ENCODE assay signal across 13 cellular contexts in genomic region chr3:29757054-29757777, GRCh38.
DNase-seq lines count a peak whose midpoint lies in the region; ATAC-seq and TF ChIP-seq lines count a peak whose summit lies in the region.
"Had no signal": no experiment of that assay in that cellular context is flagged by ENCODE, and none has a peak within 500 bp of the region (broad histone marks: within the 10 kb centered on the region; RNA-seq: fewer than 3 reads in every experiment).

No MANE protein-coding gene starts in this region.

- TF ChIP-seq CTCF in SK-N-SH (IDR thresholded peaks at IDR 0.05) (no peak), foreskin keratinocyte (conservative IDR thresholded peaks at IDR 0.05) (no peak), neural progenitor cell (IDR thresholded peaks at IDR 0.05) (no peak)

- H3K4me2 ChIP-seq in SK-N-SH = peak overlapping the region; percentile 21; the same call in 1 of the 2 replicates
- H3K4me2 ChIP-seq in skeletal muscle satellite cell (ENCODE audit: low read length) = peak overlapping the region; percentile 11
- H3K4me2 ChIP-seq in neural progenitor cell = no peak overlapping the region

- TF ChIP-seq EP300 in SK-N-SH (IDR thresholded peaks at IDR 0.05; ENCODE audit: borderline replicate concordance in 1 of 2, low read depth in 1 of 2, low read length in 1 of 2) = peak in 1 of 2 experiments; percentile 50; a peak in 1 of 4 replicates

- H4K20me1 ChIP-seq in SK-N-SH (ENCODE audit: insufficient read depth) (no peaks in the 10 kb centered on the region), neural progenitor cell (ENCODE audit: low read depth) (no peaks in the 10 kb centered on the region)

- ATAC-seq in foreskin keratinocyte = peak; percentile 67
- ATAC-seq: activated CD8-positive, alpha-beta memory T cell treated with anti-CD3 and anti-CD28 coated beads, Interleukin-2, amount 10 ng/mL, durations not matched to agents 7 days and 5 days; left colon had no signal

- peaks cover 8% of the 10 kb centered on the region for H3K79me2 ChIP-seq in SK-N-SH (ENCODE audit: insufficient read depth)
- H3K79me2 ChIP-seq in neural progenitor cell (ENCODE audit: low read depth) = no peaks in the 10 kb centered on the region

- H3F3A ChIP-seq in SK-N-SH (replicated peaks; ENCODE audit: insufficient read depth) (peaks cover 21% of the 10 kb centered on the region), neural progenitor cell (ENCODE audit: low read depth) (peaks cover 4% of the 10 kb centered on the region)

- H3K36me3 ChIP-seq in SK-N-SH (replicated peaks in 1 of 2; ENCODE audit: control insufficient read depth in 1 of 2, insufficient read depth in 2 of 2, low read length in 1 of 2) (peaks cover 0 to 4% of the 10 kb centered on the region in 2 experiments), skeletal muscle satellite cell (ENCODE audit: insufficient read depth, low read length) (no peaks in the 10 kb centered on the region), neural progenitor cell (no peaks in the 10 kb centered on the region)

- H3K27me3 Mint-ChIP-seq in neural progenitor cell (ENCODE audit: insufficient read depth, low read depth) = no peaks in the 10 kb centered on the region
- H3K27me3 Mint-ChIP-seq: activated CD8-positive, alpha-beta memory T cell treated with anti-CD3 and anti-CD28 coated beads, Interleukin-2, amount 10 ng/mL, durations not matched to agents 7 days and 5 days had no signal

- no peak overlapping the region for H3K9ac ChIP-seq in SK-N-SH
- peak overlapping the region; percentile 76 for H3K9ac ChIP-seq in skeletal muscle satellite cell (ENCODE audit: low read depth, low read length)
- no peak overlapping the region for H3K9ac ChIP-seq in neural progenitor cell

- 83% methylated on average over 1 of the region's 1 CpG for WGBS in SK-N-SH (ENCODE audit: low lambda C conversion rate)

- no peak overlapping the region for H3K4me3 Mint-ChIP-seq in neural progenitor cell
- H3K4me3 Mint-ChIP-seq: activated CD8-positive, alpha-beta memory T cell treated with anti-CD3 and anti-CD28 coated beads, Interleukin-2, amount 10 ng/mL, durations not matched to agents 7 days and 5 days; T-helper 2 cell treated with Interferon-gamma antibody and Interleukin-4, amounts not matched to agents 5 μg/mL and 100 μg/mL, for 36 hours had no signal

- no peaks in the 10 kb centered on the region for H3K9me3 ChIP-seq in SK-N-SH
- no peaks in the 10 kb centered on the region for H3K9me3 ChIP-seq in skeletal muscle satellite cell (replicated peaks; ENCODE audit: low read length)
- H3K9me3 ChIP-seq in neural progenitor cell (ENCODE audit: low read depth) = no peaks in the 10 kb centered on the region

- H3K4me1 ChIP-seq in SK-N-SH (ENCODE audit: control insufficient read depth in 1 of 2, insufficient read depth in 2 of 2, low read depth in 1 of 2, low read length in 1 of 2) (peaks cover 28 to 45% of the 10 kb centered on the region in 2 experiments), foreskin keratinocyte (peaks cover 22% of the 10 kb centered on the region), skeletal muscle satellite cell (ENCODE audit: control insufficient read depth, insufficient read depth, low read length) (peaks cover 39% of the 10 kb centered on the region), neural progenitor cell (peaks cover 16% of the 10 kb centered on the region)

- H3K27ac ChIP-seq in SK-N-SH (ENCODE audit: low read depth in 2 of 2, low read length in 1 of 2) = peak overlapping the region; percentile 70 to 93
- H3K27ac ChIP-seq in foreskin keratinocyte = peak overlapping the region; percentile 68
- H3K27ac ChIP-seq in neural progenitor cell = no peak overlapping the region

- DNase-seq in HT1080 (ENCODE audit: low read depth) (peak; percentile 64), SK-N-SH (no peak), foreskin keratinocyte (peak; percentile 73 to 88), neural progenitor cell (ENCODE audit: low spot score) (no peak), NCI-H128 (lab: John Stamatoyannopoulos, UW; ENCODE audit: unreplicated experiment) (no peak), cerebellum (ENCODE audit: low spot score) (no peak)
- no peak for DNase-seq in activated effector memory CD4-positive, alpha-beta T cell treated with anti-CD3 and anti-CD28 coated beads, Interleukin-2, amount 50 U/mL, for 16 hours
- DNase-seq: activated CD8-positive, alpha-beta memory T cell treated with anti-CD3 and anti-CD28 coated beads, Interleukin-2, amount 10 ng/mL, durations not matched to agents 7 days and 5 days; left colon; NK-92 treated with Interleukin-12 subunit alpha and Interleukin-12 subunit beta, amount 100 ng/mL, for 24 hours; retina had no signal

- H3K36me3 Mint-ChIP-seq in neural progenitor cell = no peaks in the 10 kb centered on the region
- H3K36me3 Mint-ChIP-seq: activated CD8-positive, alpha-beta memory T cell treated with anti-CD3 and anti-CD28 coated beads, Interleukin-2, amount 10 ng/mL, durations not matched to agents 7 days and 5 days had no signal

- H3K27me3 ChIP-seq in SK-N-SH (ENCODE audit: insufficient read depth) = no peaks in the 10 kb centered on the region
- no peaks in the 10 kb centered on the region for H3K27me3 ChIP-seq in foreskin keratinocyte
- no peaks in the 10 kb centered on the region for H3K27me3 ChIP-seq in skeletal muscle satellite cell (ENCODE audit: control insufficient read depth, insufficient read depth, low read length)
- no peaks in the 10 kb centered on the region for H3K27me3 ChIP-seq in neural progenitor cell

- H2AFZ ChIP-seq in SK-N-SH (ENCODE audit: low read depth) (no peak overlapping the region), neural progenitor cell (replicated peaks) (no peak overlapping the region)

- peaks cover 30% of the 10 kb centered on the region for H3K4me1 Mint-ChIP-seq in neural progenitor cell
- H3K4me1 Mint-ChIP-seq: activated CD8-positive, alpha-beta memory T cell treated with anti-CD3 and anti-CD28 coated beads, Interleukin-2, amount 10 ng/mL, durations not matched to agents 7 days and 5 days had no signal

- no peak overlapping the region for H3K27ac Mint-ChIP-seq in neural progenitor cell
- H3K27ac Mint-ChIP-seq: activated CD8-positive, alpha-beta memory T cell treated with anti-CD3 and anti-CD28 coated beads, Interleukin-2, amount 10 ng/mL, durations not matched to agents 7 days and 5 days; T-helper 2 cell treated with Interferon-gamma antibody and Interleukin-4, amounts not matched to agents 5 μg/mL and 100 μg/mL, for 36 hours had no signal

- POLR2A ChIA-PET in SK-N-SH (lab: Yijun Ruan, JAX) = no interaction called here

- CTCF ChIA-PET in SK-N-SH (lab: Yijun Ruan, JAX) = no interaction called here

- no peak for TF ChIP-seq RAD21 in SK-N-SH (IDR thresholded peaks at IDR 0.05; ENCODE audit: low read length)

- H3K9me3 Mint-ChIP-seq in neural progenitor cell = no peaks in the 10 kb centered on the region
- H3K9me3 Mint-ChIP-seq: T-helper 2 cell treated with Interferon-gamma antibody and Interleukin-4, amounts not matched to agents 5 μg/mL and 100 μg/mL, for 36 hours had no signal

- no peaks in the 10 kb centered on the region for H3K9me2 ChIP-seq in SK-N-SH

- no peak overlapping the region for H3K4me3 ChIP-seq in SK-N-SH (ENCODE audit: low read depth in 2 of 2, low read length in 1 of 2)
- no peak overlapping the region for H3K4me3 ChIP-seq in skeletal muscle satellite cell (ENCODE audit: low read length)
- H3K4me3 ChIP-seq in neural progenitor cell = no peak overlapping the region

TF ChIP-seq in SK-N-SH, 30 proteins besides CTCF, POLR2A, EP300 and RAD21 (continues in another document):
- TF ChIP-seq, protein P1, sequence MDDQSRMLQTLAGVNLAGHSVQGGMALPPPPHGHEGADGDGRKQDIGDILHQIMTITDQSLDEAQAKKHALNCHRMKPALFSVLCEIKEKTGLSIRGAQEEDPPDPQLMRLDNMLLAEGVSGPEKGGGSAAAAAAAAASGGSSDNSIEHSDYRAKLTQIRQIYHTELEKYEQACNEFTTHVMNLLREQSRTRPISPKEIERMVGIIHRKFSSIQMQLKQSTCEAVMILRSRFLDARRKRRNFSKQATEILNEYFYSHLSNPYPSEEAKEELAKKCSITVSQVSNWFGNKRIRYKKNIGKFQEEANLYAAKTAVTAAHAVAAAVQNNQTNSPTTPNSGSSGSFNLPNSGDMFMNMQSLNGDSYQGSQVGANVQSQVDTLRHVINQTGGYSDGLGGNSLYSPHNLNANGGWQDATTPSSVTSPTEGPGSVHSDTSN (IDR thresholded peaks at IDR 0.05) = peak; percentile 6; the same call in 1 of the 2 replicates
- TF ChIP-seq TCF12 (IDR thresholded peaks at IDR 0.05) (peak; percentile 43; the same call in 1 of the 2 replicates), MXI1 (IDR thresholded peaks at IDR 0.05; ENCODE audit: low read depth, low read length) (no peak), MAX (IDR thresholded peaks at IDR 0.05; ENCODE audit: low read depth) (no peak), TEAD4 (IDR thresholded peaks at IDR 0.05; ENCODE audit: borderline replicate concordance, insufficient read depth) (peak; percentile 42; the same call in 1 of the 2 replicates), FOSL2 (IDR thresholded peaks at IDR 0.05; ENCODE audit: borderline replicate concordance, low read depth) (peak; percentile 27; the same call in 1 of the 2 replicates), RFX5 (IDR thresholded peaks at IDR 0.05; ENCODE audit: low read length) (peak; percentile 80), MEF2A (IDR thresholded peaks at IDR 0.05; ENCODE audit: borderline replicate concordance, low read depth) (peak; percentile 79; the same call in 1 of the 2 replicates), GATA2 (CRISPR knock-in tag; IDR thresholded peaks at IDR 0.05) (no peak)

Comparison
In these comparisons a context has a peak if more than half of its experiments do, and no peak if none do; other contexts are left out.
1. DNase-seq: peak in HT1080 (single experiment) and foreskin keratinocyte (2 of 2); none in SK-N-SH (single experiment), neural progenitor cell (single experiment), NCI-H128 (single experiment), activated effector memory CD4-positive, alpha-beta T cell treated with anti-CD3 and anti-CD28 coated beads, Interleukin-2, amount 50 U/mL, for 16 hours (single experiment) and cerebellum (single experiment).